29 cellular contexts compared by ENCODE assay signal in genomic region chr12:95243497-95244183, GRCh38.
"Had no signal": no experiment of that assay in that cellular context is flagged by ENCODE, and none has a peak within 500 bp of the region (broad histone marks: within the 10 kb centered on the region; RNA-seq: fewer than 3 reads in every experiment).

No MANE protein-coding gene starts in this region.

- ATAC-seq: esophagus mucosa; left ventricle myocardium superior; lower lobe of right lung; mucosa of descending colon; natural killer cell treated with Interleukin-12 subunit alpha and Interleukin-12 subunit beta and Interleukin-15 and Interleukin-18, amount 100 ng/mL, for 72 hours; sciatic nerve; stimulated activated naive CD8-positive, alpha-beta T cell treated with anti-CD3 and anti-CD28 coated beads, Interleukin-15, amount 100 ng/mL, for 72 hours; upper lobe of right lung had no signal

- H3K4me3 ChIP-seq: colonic mucosa, gastrocnemius medialis, lower lobe of right lung, mucosa of descending colon, neural progenitor cell, prostate gland, right atrium auricular region, smooth muscle cell, tibial artery, upper lobe of right lung, uterus had no signal

- H3K9me3 ChIP-seq: colonic mucosa, gastrocnemius medialis, lower lobe of right lung, mucosa of descending colon, prostate gland, right atrium auricular region, tibial artery, upper lobe of right lung, uterus had no signal

- FAIRE-seq: keratinocyte had no signal

- H3K27ac Mint-ChIP-seq: dendritic cell treated with granulocyte-macrophage colony-stimulating factor and Interleukin-4, amounts not matched to agents 40 ng/mL and 50 ng/mL, for 4 days; endodermal cell; natural killer cell treated with Interleukin-12 subunit alpha and Interleukin-12 subunit beta and Interleukin-15 and Interleukin-18, amount 100 ng/mL, for 72 hours; neural progenitor cell; stimulated activated naive CD8-positive, alpha-beta T cell treated with anti-CD3 and anti-CD28 coated beads, Interleukin-15, amount 100 ng/mL, for 72 hours had no signal

- H3K4me1 Mint-ChIP-seq: neural progenitor cell had no signal

- DNase-seq: colonic mucosa; effector CD8-positive, alpha-beta T cell; endodermal cell; foreskin fibroblast; gastrocnemius medialis; head of caudate nucleus; left ventricle myocardium superior; lower lobe of right lung; mucosa of descending colon; naive B cell; stimulated activated CD4-positive, alpha-beta T cell treated with anti-CD3 and anti-CD28 coated beads, Interleukin-12 subunit alpha, Interleukin-12 subunit beta, amount 100 ng/mL, for 4 hours; stimulated activated CD4-positive, alpha-beta T cell treated with anti-CD3 and anti-CD28 coated beads, Interleukin-1b, Interleukin-23, amount 100 ng/mL, for 48 hours; stimulated activated CD4-positive, alpha-beta T cell treated with anti-CD3 and anti-CD28 coated beads, Interleukin-4, amount 100 ng/mL, for 1 hour; stimulated activated CD8-positive, alpha-beta memory T cell treated with anti-CD3 and anti-CD28 coated beads, Interleukin-4, amount 100 ng/mL, for 48 hours; stimulated activated naive CD4-positive, alpha-beta T cell; stimulated activated naive CD8-positive, alpha-beta T cell treated with anti-CD3 and anti-CD28 coated beads, Interleukin-15, amount 100 ng/mL, for 72 hours; tibial artery; upper lobe of right lung; uterus had no signal

- H3K4me1 ChIP-seq: neural progenitor cell, prostate gland had no signal

- H3K4me2 ChIP-seq: neural progenitor cell, smooth muscle cell had no signal

- H2AFZ ChIP-seq: neural progenitor cell had no signal

- H3K27me3 ChIP-seq: colonic mucosa, gastrocnemius medialis, neural progenitor cell, right atrium auricular region, tibial artery, upper lobe of right lung, uterus had no signal

- H3K36me3 Mint-ChIP-seq: naive B cell; natural killer cell treated with Interleukin-12 subunit alpha and Interleukin-12 subunit beta and Interleukin-15 and Interleukin-18, amount 100 ng/mL, for 72 hours had no signal

- H3K27ac ChIP-seq: colonic mucosa, epithelial cell of prostate, lower lobe of right lung, neural progenitor cell, prostate gland, right atrium auricular region, tibial artery, upper lobe of right lung, uterus had no signal

- H3K9me3 Mint-ChIP-seq: dendritic cell treated with granulocyte-macrophage colony-stimulating factor and Interleukin-4, amounts not matched to agents 40 ng/mL and 50 ng/mL, for 4 days; endodermal cell; natural killer cell treated with Interleukin-12 subunit alpha and Interleukin-12 subunit beta and Interleukin-15 and Interleukin-18, amount 100 ng/mL, for 72 hours; stimulated activated naive CD8-positive, alpha-beta T cell treated with anti-CD3 and anti-CD28 coated beads, Interleukin-15, amount 100 ng/mL, for 72 hours had no signal

- H3K4me3 Mint-ChIP-seq: dendritic cell treated with granulocyte-macrophage colony-stimulating factor and Interleukin-4, amounts not matched to agents 40 ng/mL and 50 ng/mL, for 4 days; endodermal cell; natural killer cell treated with Interleukin-12 subunit alpha and Interleukin-12 subunit beta and Interleukin-15 and Interleukin-18, amount 100 ng/mL, for 72 hours; neural progenitor cell; stimulated activated naive CD8-positive, alpha-beta T cell treated with anti-CD3 and anti-CD28 coated beads, Interleukin-15, amount 100 ng/mL, for 72 hours had no signal

- H3K36me3 ChIP-seq: colonic mucosa, gastrocnemius medialis, lower lobe of right lung, prostate gland, right atrium auricular region, uterus had no signal

- H3K27me3 Mint-ChIP-seq: dendritic cell treated with granulocyte-macrophage colony-stimulating factor and Interleukin-4, amounts not matched to agents 40 ng/mL and 50 ng/mL, for 4 days; naive B cell; natural killer cell treated with Interleukin-12 subunit alpha and Interleukin-12 subunit beta and Interleukin-15 and Interleukin-18, amount 100 ng/mL, for 72 hours; stimulated activated naive CD8-positive, alpha-beta T cell treated with anti-CD3 and anti-CD28 coated beads, Interleukin-15, amount 100 ng/mL, for 72 hours had no signal
